In genomic region chr12:39660101-39660500, GRCh38 we compare ENCODE assay signal across 30 cellular contexts. TPM values are rescaled to one million over a fixed set of nuclear protein-coding genes. Genes with fewer than 3 reads are reported as not detected.
"Had no signal": no experiment of that assay in that cellular context is flagged by ENCODE, and none has a peak within 500 bp of the region (broad histone marks: within the 10 kb centered on the region; RNA-seq: fewer than 3 reads in every experiment).

No MANE protein-coding gene starts in this region.

- H3K4me3 ChIP-seq: coronary artery, dorsolateral prefrontal cortex, esophagus squamous epithelium, gastroesophageal sphincter had no signal

- H3K4me1 Mint-ChIP-seq: activated B cell treated with CpG ODN at 0.5 μM for 24 hours; activated T-helper 17 cell treated with anti-CD3 and anti-CD28 coated beads, Interleukin-2, amount 50 U/mL, for 72 hours; central memory CD8-positive, alpha-beta T cell had no signal

- H3K4me3 Mint-ChIP-seq: activated B cell treated with CpG ODN at 0.5 μM for 24 hours; activated CD8-positive, alpha-beta T cell treated with anti-CD3 and anti-CD28 coated beads for 36 hours; activated naive CD8-positive, alpha-beta T cell; activated T-cell treated with anti-CD3 and anti-CD28 coated beads, Interleukin-2, amount 50 U/mL, for 4 hours; activated T-helper 17 cell treated with anti-CD3 and anti-CD28 coated beads, Interleukin-2, amount 50 U/mL, for 72 hours; central memory CD8-positive, alpha-beta T cell; dendritic cell treated with granulocyte-macrophage colony-stimulating factor and Interleukin-4, amounts not matched to agents 40 ng/mL and 50 ng/mL, for 4 days had no signal

- H3K9me3 Mint-ChIP-seq: activated B cell treated with CpG ODN at 0.5 μM for 24 hours; central memory CD8-positive, alpha-beta T cell had no signal

- H3K27me3 Mint-ChIP-seq: activated CD8-positive, alpha-beta T cell treated with anti-CD3 and anti-CD28 coated beads for 36 hours; activated naive CD8-positive, alpha-beta T cell; activated T-helper 17 cell treated with anti-CD3 and anti-CD28 coated beads, Interleukin-2, amount 50 U/mL, for 72 hours; central memory CD8-positive, alpha-beta T cell; dendritic cell treated with granulocyte-macrophage colony-stimulating factor and Interleukin-4, amounts not matched to agents 40 ng/mL and 50 ng/mL, for 4 days had no signal

- ATAC-seq: activated CD4-positive, CD25-positive, alpha-beta regulatory T cell treated with anti-CD3 and anti-CD28 coated beads, Interleukin-2, amount 50 U/mL, for 24 hours; activated CD8-positive, alpha-beta T cell treated with anti-CD3 and anti-CD28 coated beads for 36 hours; activated T-cell treated with anti-CD3 and anti-CD28 coated beads, Interleukin-2, amount 50 U/mL, for 4 hours; activated T-helper 17 cell treated with anti-CD3 and anti-CD28 coated beads, Interleukin-2, amount 50 U/mL, for 72 hours; gastroesophageal sphincter had no signal

- H3K9me3 ChIP-seq: esophagus squamous epithelium, gastroesophageal sphincter had no signal

- H3K27me3 ChIP-seq: brain microvascular endothelial cell, dorsolateral prefrontal cortex, esophagus squamous epithelium, gastroesophageal sphincter had no signal

- H3K27ac Mint-ChIP-seq: activated B cell treated with CpG ODN at 0.5 μM for 24 hours; activated CD8-positive, alpha-beta T cell treated with anti-CD3 and anti-CD28 coated beads for 36 hours; activated naive CD8-positive, alpha-beta T cell; activated T-helper 17 cell treated with anti-CD3 and anti-CD28 coated beads, Interleukin-2, amount 50 U/mL, for 72 hours; dendritic cell treated with granulocyte-macrophage colony-stimulating factor and Interleukin-4, amounts not matched to agents 40 ng/mL and 50 ng/mL, for 4 days had no signal

- H3K36me3 ChIP-seq: brain microvascular endothelial cell, esophagus squamous epithelium, gastroesophageal sphincter had no signal

- H3K4me1 ChIP-seq: esophagus squamous epithelium, gastroesophageal sphincter had no signal

- DNase-seq: activated B cell treated with CpG ODN at 0.5 μM for 24 hours; activated CD4-positive, alpha-beta T cell treated with anti-CD3 and anti-CD28 coated beads for 48 hours; activated CD4-positive, alpha-beta T cell treated with anti-CD3 and anti-CD28 coated beads, Interleukin-2, amount 50 U/mL, for 1 hour; activated CD4-positive, alpha-beta T cell treated with anti-CD3 and anti-CD28 coated beads, Interleukin-2, amount 50 U/mL, for 48 hours; activated CD8-positive, alpha-beta memory T cell treated with anti-CD3 and anti-CD28 coated beads for 24 hours; activated CD8-positive, alpha-beta T cell treated with anti-CD3 and anti-CD28 coated beads for 36 hours; activated effector memory CD4-positive, alpha-beta T cell treated with Interleukin-2 at 50 U/mL for 16 hours; activated gamma-delta T cell treated with Interleukin-2 at 50 U/mL for 16 hours; activated naive CD4-positive, alpha-beta T cell treated with anti-CD3 and anti-CD28 coated beads, Interleukin-2, amount 50 U/mL, for 16 hours; activated naive CD4-positive, alpha-beta T cell treated with Interleukin-2 at 50 U/mL for 16 hours; activated T-cell treated with anti-CD3 and anti-CD28 coated beads, Interleukin-2, amount 50 U/mL, for 4 hours; amniotic stem cell; anterior cingulate cortex; brain microvascular endothelial cell; dorsolateral prefrontal cortex; effector memory CD4-positive, alpha-beta T cell; esophagus squamous epithelium; foreskin melanocyte; T-helper 2 cell had no signal

- H3K27ac ChIP-seq: brain microvascular endothelial cell, coronary artery, dorsolateral prefrontal cortex, epithelial cell of prostate, esophagus squamous epithelium, gastroesophageal sphincter, VCaP had no signal

RNA-seq across cellular contexts. Expression of gene ABCD2, which starts 40.5 kb away (rescaled TPM):
- total RNA-seq: bronchial epithelial cell, glomerular endothelial cell had no signal
